In genomic region chr3:46085421-46086082, GRCh38 we compare ENCODE assay signal across 22 cellular contexts. TPM values are rescaled to one million over a fixed set of nuclear protein-coding genes. Genes with fewer than 3 reads are reported as not detected.
"Had no signal": no experiment of that assay in that cellular context is flagged by ENCODE, and none has a peak within 500 bp of the region (broad histone marks: within the 10 kb centered on the region; RNA-seq: fewer than 3 reads in every experiment).

No MANE protein-coding gene starts in this region.

- H3K9me3 Mint-ChIP-seq: activated CD4-positive, alpha-beta memory T cell treated with anti-CD3 and anti-CD28 coated beads, Interleukin-2, amount 10 ng/mL, durations not matched to agents 7 days and 5 days; activated naive CD4-positive, alpha-beta T cell treated with anti-CD3 and anti-CD28 coated beads, Interleukin-2, amount 50 U/mL, for 24 hours; naive thymus-derived CD8-positive, alpha-beta T cell had no signal

- H3K36me3 ChIP-seq: neutrophil, thyroid gland had no signal

- H3K9me3 ChIP-seq: body of pancreas, neutrophil, thyroid gland had no signal

- H3K27ac ChIP-seq: body of pancreas, hepatocyte, neutrophil, thyroid gland had no signal

- H3K27me3 ChIP-seq: body of pancreas, hepatocyte, neutrophil, thyroid gland had no signal

- H3K27ac Mint-ChIP-seq: activated CD4-positive, alpha-beta memory T cell treated with anti-CD3 and anti-CD28 coated beads, Interleukin-2, amount 10 ng/mL, durations not matched to agents 7 days and 5 days; activated naive CD4-positive, alpha-beta T cell treated with anti-CD3 and anti-CD28 coated beads, Interleukin-2, amount 50 U/mL, for 24 hours had no signal

- H3K4me3 Mint-ChIP-seq: activated CD4-positive, alpha-beta memory T cell treated with anti-CD3 and anti-CD28 coated beads, Interleukin-2, amount 10 ng/mL, durations not matched to agents 7 days and 5 days; activated naive CD4-positive, alpha-beta T cell treated with anti-CD3 and anti-CD28 coated beads, Interleukin-2, amount 50 U/mL, for 24 hours; naive thymus-derived CD8-positive, alpha-beta T cell had no signal

- ATAC-seq: body of pancreas; naive thymus-derived CD8-positive, alpha-beta T cell had no signal

- H3K4me1 ChIP-seq: body of pancreas, thyroid gland had no signal

- H3K36me3 Mint-ChIP-seq: activated naive CD4-positive, alpha-beta T cell treated with anti-CD3 and anti-CD28 coated beads, Interleukin-2, amount 50 U/mL, for 24 hours; naive thymus-derived CD8-positive, alpha-beta T cell had no signal

- DNase-seq: activated CD4-positive, alpha-beta memory T cell treated with anti-CD3 and anti-CD28 coated beads, Interleukin-2, amount 10 ng/mL, durations not matched to agents 7 days and 5 days; activated CD4-positive, alpha-beta T cell treated with anti-CD3 and anti-CD28 coated beads for 48 hours; activated CD4-positive, CD25-positive, alpha-beta regulatory T cell; activated gamma-delta T cell; amygdala; body of pancreas; caudate nucleus; erythroblast; mesenchymal stem cell; naive thymus-derived CD8-positive, alpha-beta T cell; stimulated activated CD4-positive, alpha-beta T cell treated with anti-CD3 and anti-CD28 coated beads, Interleukin-12 subunit alpha, Interleukin-12 subunit beta, amount 100 ng/mL, for 4 hours; stimulated activated CD4-positive, alpha-beta T cell treated with anti-CD3 and anti-CD28 coated beads, Interleukin-1b, Interleukin-23, amount 100 ng/mL, for 48 hours; stimulated activated naive CD4-positive, alpha-beta T cell treated with Interleukin-2 at 50 U/mL for 16 hours; T-helper 1 cell; T-helper 9 cell; thyroid gland had no signal

- H3K27me3 Mint-ChIP-seq: activated naive CD4-positive, alpha-beta T cell treated with anti-CD3 and anti-CD28 coated beads, Interleukin-2, amount 50 U/mL, for 24 hours had no signal

- H3K4me3 ChIP-seq: body of pancreas, hepatocyte, thyroid gland had no signal

RNA-seq across cellular contexts. Expression of gene XCR1, which starts 58.3 kb away (rescaled TPM):
- total RNA-seq: activated CD4-positive, alpha-beta memory T cell treated with anti-CD3 and anti-CD28 coated beads, Interleukin-2, amount 10 ng/mL, durations not matched to agents 7 days and 5 days; body of pancreas; glomerular endothelial cell; naive thymus-derived CD8-positive, alpha-beta T cell; renal cortical epithelial cell; subcutaneous adipose tissue; thyroid gland had no signal
